ENCODE assay signal across 8 cellular contexts in genomic region chr4:140152015-140152703, GRCh38. TPM values are rescaled to one million over a fixed set of nuclear protein-coding genes. Genes with fewer than 3 reads are reported as not detected.
DNase-seq lines count a peak whose midpoint lies in the region; ATAC-seq and TF ChIP-seq lines count a peak whose summit lies in the region.

No MANE protein-coding gene starts in this region.

- H3K27ac ChIP-seq in BLaER1 treated with 17β-estradiol and CSF1 and Interleukin-3, amounts not matched to agents 10 nM and 100 nM: peak overlapping the region; percentile 80 to 99 (median 98)
- H3K27ac ChIP-seq in SJSA1 (peak overlapping the region; percentile 91), ovary (peak overlapping the region; percentile 96 to 99), tibial artery (peak overlapping the region; percentile 96)

- peak; percentile 33 for ATAC-seq in Right ventricle myocardium inferior
- no peak for ATAC-seq in GM21786 (IDR thresholded peaks at IDR 0.05; ENCODE audit: unreplicated experiment)

- TF ChIP-seq POLR2A in ovary (IDR thresholded peaks at IDR 0.05): peak; percentile 9

- peak overlapping the region; percentile 86 to 98 (median 97) for H3K9ac ChIP-seq in BLaER1 treated with 17β-estradiol and CSF1 and Interleukin-3, amounts not matched to agents 10 nM and 100 nM

- H3K27me3 ChIP-seq in BLaER1 treated with 17β-estradiol and CSF1 and Interleukin-3, amounts not matched to agents 10 nM and 100 nM: no peaks in the 10 kb centered on the region
- H3K27me3 ChIP-seq in SJSA1 (replicated peaks): no peaks in the 10 kb centered on the region
- no peaks in the 10 kb centered on the region for H3K27me3 ChIP-seq in ovary
- H3K27me3 ChIP-seq in tibial artery: no peaks in the 10 kb centered on the region

- no peaks in the 10 kb centered on the region for H3K9me3 ChIP-seq in BLaER1 treated with 17β-estradiol and CSF1 and Interleukin-3, amounts not matched to agents 10 nM and 100 nM (replicated peaks in 1 of 11)
- H3K9me3 ChIP-seq in SJSA1 (replicated peaks): no peaks in the 10 kb centered on the region
- H3K9me3 ChIP-seq in ovary: no peaks in the 10 kb centered on the region
- no peaks in the 10 kb centered on the region for H3K9me3 ChIP-seq in tibial artery

- peaks cover 48 to 57% (median 54%) of the 10 kb centered on the region in 10 experiments for H3K4me1 ChIP-seq in BLaER1 treated with 17β-estradiol and CSF1 and Interleukin-3, amounts not matched to agents 10 nM and 100 nM
- H3K4me1 ChIP-seq in SJSA1 (replicated peaks): no peaks in the 10 kb centered on the region
- H3K4me1 ChIP-seq in ovary (ENCODE audit: insufficient read depth): peaks cover 2% of the 10 kb centered on the region
- peaks cover 0 to 10% (median 2%) of the 10 kb centered on the region in 4 donors for H3K4me1 ChIP-seq in tibial artery

- peaks cover 0 to 23% (median 0%) of the 10 kb centered on the region in 11 experiments; a peak in 3 of 22 replicates for H4K20me1 ChIP-seq in BLaER1 treated with 17β-estradiol and CSF1 and Interleukin-3, amounts not matched to agents 10 nM and 100 nM

- peaks cover 0 to 3% (median 0%) of the 10 kb centered on the region in 11 experiments; a peak in 2 of 22 replicates for H3K36me3 ChIP-seq in BLaER1 treated with 17β-estradiol and CSF1 and Interleukin-3, amounts not matched to agents 10 nM and 100 nM
- no peaks in the 10 kb centered on the region for H3K36me3 ChIP-seq in SJSA1
- H3K36me3 ChIP-seq in ovary: no peaks in the 10 kb centered on the region
- H3K36me3 ChIP-seq in tibial artery: no peaks in the 10 kb centered on the region

- intact Hi-C loops in Right ventricle myocardium inferior (cut with DNase I) (loop anchor here (2.0 to 5.0 kb wide), 5 partner anchors 100 to 485 kb away; partner anchors contain the start of gene MGST2), ovary (cut with DNase I) (loop anchor here (2.0 to 10.0 kb wide), 14 partner anchors 85 to 497 kb away; no protein-coding TSS in a partner anchor), tibial artery (cut with DNase I; ENCODE audit: low total_unique reads) (no loop called here)

- TF ChIP-seq EP300 in ovary (IDR thresholded peaks at IDR 0.05): no peak

- peak overlapping the region; percentile 74 to 95 (median 89) for H3K4me3 ChIP-seq in BLaER1 treated with 17β-estradiol and CSF1 and Interleukin-3, amounts not matched to agents 10 nM and 100 nM
- H3K4me3 ChIP-seq in Jurkat, Clone E6-1 (ENCODE audit: low read length): peak overlapping the region; percentile 56
- H3K4me3 ChIP-seq in SJSA1 (peak overlapping the region; percentile 63), ovary (peak overlapping the region; percentile 50), tibial artery (peak overlapping the region; percentile 76 to 91)

- peak in 1 of 3 donors; percentile 31 for TF ChIP-seq CTCF in ovary (IDR thresholded peaks at IDR 0.05)
- TF ChIP-seq CTCF in tibial artery (IDR thresholded peaks at IDR 0.05): peak; percentile 18 to 19

- 0 to 1% (median 0%) methylated on average over 49 to 50 of the region's 50 CpGs for WGBS in ovary, 3 donors

- peak; percentile 57 for DNase-seq in Jurkat, Clone E6-1 (ENCODE audit: low read depth, low spot score)
- DNase-seq in SJSA1 (ENCODE audit: low read depth in 1 of 2, low spot score in 2 of 2) (no peak), Right ventricle myocardium inferior (ENCODE audit: missing footprints) (peak; percentile 67), ovary (peak; percentile 83 to 86 (median 84)), tibial artery (peak in 1 of 2 donors; percentile 85)
- peak; percentile 78 for DNase-seq in activated naive CD4-positive, alpha-beta T cell treated with Interleukin-2 at 50 U/mL for 16 hours

- H3K4me2 ChIP-seq in BLaER1 treated with 17β-estradiol and CSF1 and Interleukin-3, amounts not matched to agents 10 nM and 100 nM: peak overlapping the region; percentile 70 to 92 (median 81)

RNA-seq across cellular contexts. Expression of gene MAML3, which starts 1.8 kb away (rescaled TPM):
- 1.7 TPM for polyA plus RNA-seq in Jurkat, Clone E6-1 (2012; ENCODE audit: insufficient read depth, insufficient read length)
- 0.53 and 1.8 TPM in 2 replicates for total RNA-seq in SJSA1 (2014; rRNA removed; shearing (Covaris generic))
- total RNA-seq in Right ventricle myocardium inferior (2.3 TPM), ovary (10 to 100 TPM; 14.2 to 23.8 (median 17.0) TPM)
- 10 to 100 TPM; 11.1 to 11.5 TPM for polyA plus RNA-seq in ovary

Comparison
In these comparisons a context has a peak if more than half of its experiments do, and no peak if none do; other contexts are left out.
1. DNase-seq: peak in Jurkat, Clone E6-1 (single experiment), activated naive CD4-positive, alpha-beta T cell treated with Interleukin-2 at 50 U/mL for 16 hours (single experiment), Right ventricle myocardium inferior (single experiment) and ovary (5 of 5); none in SJSA1 (0 of 2).
2. Peak in every context shown above with its lines, with median percentiles within 50 percentile points of each other: H3K27ac ChIP-seq and H3K4me3 ChIP-seq.